9 cellular contexts compared by ENCODE assay signal in the genomic region with DNA sequence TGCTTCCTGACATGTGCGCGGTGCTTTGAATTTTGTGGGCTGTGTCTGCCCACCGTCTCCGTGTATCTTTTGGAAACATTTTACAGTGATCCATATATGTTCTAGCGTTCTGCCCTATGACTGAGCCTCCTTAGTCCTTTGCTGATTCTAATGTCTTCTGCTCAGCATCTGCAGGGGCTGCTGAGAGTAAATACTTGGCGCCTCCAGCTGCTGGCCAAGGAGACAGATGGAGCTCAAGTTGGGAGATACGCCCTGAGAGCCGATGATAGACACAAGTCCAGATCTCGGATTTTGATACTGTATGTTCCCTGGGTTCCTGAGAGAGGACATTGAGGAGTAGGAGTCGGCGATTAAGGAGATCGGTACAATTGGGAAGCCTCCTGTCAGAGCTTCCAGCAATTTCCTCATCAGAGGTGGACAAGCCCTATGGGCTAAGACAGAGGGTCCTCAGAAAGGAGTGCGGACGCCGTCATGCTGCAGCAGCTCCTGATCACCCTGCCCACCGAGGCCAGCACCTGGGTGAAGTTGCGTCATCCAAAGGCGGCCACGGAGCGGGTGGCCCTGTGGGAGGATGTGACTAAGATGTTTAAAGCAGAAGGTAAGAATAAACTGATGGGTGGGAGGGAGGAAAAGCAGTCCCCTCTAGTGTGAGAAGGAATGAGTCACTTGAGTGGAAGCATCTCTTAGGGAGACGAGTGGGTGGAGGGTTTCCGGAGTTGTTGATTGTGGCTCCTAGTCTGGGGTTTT. TPM values are rescaled to one million over a fixed set of nuclear protein-coding genes. Genes with fewer than 3 reads are reported as not detected.
DNase-seq lines count a peak whose midpoint lies in the region; ATAC-seq and TF ChIP-seq lines count a peak whose summit lies in the region.
"Had no signal": no experiment of that assay in that cellular context is flagged by ENCODE, and none has a peak within 500 bp of the region (broad histone marks: within the 10 kb centered on the region; RNA-seq: fewer than 3 reads in every experiment).

No MANE protein-coding gene starts in this region.

- TF ChIP-seq CTCF in AG09309 (IDR thresholded peaks at IDR 0.05; ENCODE audit: control insufficient read depth, insufficient read depth, low read depth, low read length, missing control alignments) = no peak
- TF ChIP-seq CTCF in SU-DHL-6 (IDR thresholded peaks at IDR 0.05; ENCODE audit: insufficient read depth, low read length, poor library complexity, severe bottlenecking) = no peak
- no peak for TF ChIP-seq CTCF in hepatocyte (IDR thresholded peaks at IDR 0.05; ENCODE audit: poor library complexity)
- no peak for TF ChIP-seq CTCF in sigmoid colon (IDR thresholded peaks at IDR 0.05)

- H3K4me2 ChIP-seq in SU-DHL-6 (ENCODE audit: low read depth, low read length, poor library complexity, severe bottlenecking) = peak overlapping the region; percentile 81
- peak overlapping the region; percentile 90 for H3K4me2 ChIP-seq in hepatocyte

- 14% methylated on average over 22 of the region's 22 CpGs for WGBS in hepatocyte (ENCODE audit: low lambda C conversion rate, missing lambda C conversion rate)
- 20 to 50% methylated on average over 22 of the region's 22 CpGs for WGBS in sigmoid colon, 2 donors

- H3K79me2 ChIP-seq in SU-DHL-6 (ENCODE audit: insufficient read depth, low read length) (peaks cover 14% of the 10 kb centered on the region; the same call in 1 of the 2 replicates), hepatocyte (peaks cover 4% of the 10 kb centered on the region)

- H3K9me2 ChIP-seq in SU-DHL-6 (replicated peaks; ENCODE audit: insufficient read depth, low read length) (no peaks in the 10 kb centered on the region), hepatocyte (replicated peaks; ENCODE audit: insufficient read depth) (no peaks in the 10 kb centered on the region)

- H3K36me3 ChIP-seq in SU-DHL-6 (ENCODE audit: low read length) (peaks cover 18% of the 10 kb centered on the region), adipocyte (ENCODE audit: control insufficient read depth, insufficient read depth, low read length, severe bottlenecking) (peaks cover 2% of the 10 kb centered on the region), hepatocyte (replicated peaks; ENCODE audit: insufficient read depth, low read depth) (no peaks in the 10 kb centered on the region), sigmoid colon (no peaks in the 10 kb centered on the region)

- ATAC-seq in HG03460 (IDR thresholded peaks at IDR 0.05; ENCODE audit: unreplicated experiment) = peak; percentile 27
- ATAC-seq: HCT116 had no signal

- TF ChIP-seq POLR2A in GM19193 (IDR thresholded peaks at IDR 0.05; ENCODE audit: extremely low read depth, insufficient read depth, insufficient read length) (peak; percentile 35), sigmoid colon (IDR thresholded peaks at IDR 0.05) (no peak)

- H3K27me3 ChIP-seq in SU-DHL-6 (ENCODE audit: low read length) = no peaks in the 10 kb centered on the region
- no peaks in the 10 kb centered on the region for H3K27me3 ChIP-seq in adipocyte (replicated peaks; ENCODE audit: control insufficient read depth, insufficient read depth, low read length)
- H3K27me3 ChIP-seq in hepatocyte = no peaks in the 10 kb centered on the region
- H3K27me3 ChIP-seq in sigmoid colon = no peaks in the 10 kb centered on the region

- H3K9ac ChIP-seq in SU-DHL-6 (ENCODE audit: low read length) (peak overlapping the region; percentile 74), adipocyte (ENCODE audit: low read length) (peak overlapping the region; percentile 90)

- no peaks in the 10 kb centered on the region for H4K20me1 ChIP-seq in SU-DHL-6 (ENCODE audit: low read depth, low read length)
- H4K20me1 ChIP-seq in hepatocyte (ENCODE audit: insufficient read depth, poor library complexity, severe bottlenecking) = no peaks in the 10 kb centered on the region

- H2AFZ ChIP-seq in SU-DHL-6 (ENCODE audit: low read depth, low read length, severe bottlenecking) = peak overlapping the region; percentile 97
- peak overlapping the region; percentile 98 for H2AFZ ChIP-seq in hepatocyte

- no peaks in the 10 kb centered on the region; the same call in 1 of the 2 replicates for H3F3A ChIP-seq in SU-DHL-6 (ENCODE audit: insufficient read depth)

- peak overlapping the region; percentile 84 for H3K4me3 ChIP-seq in AG09309 (ENCODE audit: control insufficient read depth, low read depth, low read length)
- H3K4me3 ChIP-seq in SU-DHL-6 (ENCODE audit: insufficient read depth, low read length, poor library complexity, severe bottlenecking) = peak overlapping the region; percentile 68
- peak overlapping the region; percentile 89 for H3K4me3 ChIP-seq in adipocyte (ENCODE audit: low read length)
- peak overlapping the region; percentile 79 for H3K4me3 ChIP-seq in hepatocyte
- H3K4me3 ChIP-seq in sigmoid colon = peak overlapping the region; percentile 60 to 81 (median 68)

- peak overlapping the region; percentile 79 for H3K27ac ChIP-seq in SU-DHL-6 (ENCODE audit: low read depth, low read length)
- peak overlapping the region; percentile 85 for H3K27ac ChIP-seq in hepatocyte
- peak overlapping the region; percentile 80 to 91 (median 82) for H3K27ac ChIP-seq in sigmoid colon

- H3K9me3 ChIP-seq in SU-DHL-6 (ENCODE audit: insufficient read depth, low read length) (peaks cover 18% of the 10 kb centered on the region; the same call in 1 of the 2 replicates), adipocyte (ENCODE audit: control insufficient read depth, low read length) (peaks cover 20% of the 10 kb centered on the region), hepatocyte (ENCODE audit: low read depth) (peaks cover 15% of the 10 kb centered on the region), sigmoid colon (no peaks in the 10 kb centered on the region)

- H3K4me1 ChIP-seq in adipocyte (ENCODE audit: control insufficient read depth, insufficient read depth, low read length) (peaks cover 9% of the 10 kb centered on the region), hepatocyte (ENCODE audit: insufficient read depth) (no peaks in the 10 kb centered on the region), sigmoid colon (peaks cover 0 to 10% (median 8%) of the 10 kb centered on the region in 4 donors)

- intact Hi-C loops in sigmoid colon (cut with DNase I) = no loop called here

- DNase-seq in AG09309 (ENCODE audit: low read depth) (no peak), adipocyte (ENCODE audit: low read depth) (peak; percentile 48), hepatocyte (ENCODE audit: low spot score) (peak; percentile 37), sigmoid colon (no peak), cerebellar cortex (ENCODE audit: low spot score) (no peak)

- no peak for TF ChIP-seq EP300 in sigmoid colon (IDR thresholded peaks at IDR 0.05)

RNA-seq across cellular contexts. Expression of gene ZFP69B, which starts 0.4 kb away (rescaled TPM):
- 3.2 and 5.0 TPM in 2 replicates for total RNA-seq in hepatocyte
- 1.1 and 4.8 TPM in 2 replicates for polyA plus RNA-seq in hepatocyte
- total RNA-seq in sigmoid colon = under 1 TPM; 0.14 to 0.99 (median 0.63) TPM
- 1 to 10 TPM in 2 of 3 donors, not detected in 1; 1.2 to 1.8 TPM for polyA plus RNA-seq in sigmoid colon

RNA-seq across cellular contexts. Expression of gene ZFP69, which starts 26.4 kb away (rescaled TPM):
- total RNA-seq in hepatocyte (2.1 and 2.3 TPM in 2 replicates), sigmoid colon (1 to 10 TPM; 2.3 to 7.2 (median 3.7) TPM)
- polyA plus RNA-seq in hepatocyte (1.3 and 1.4 TPM in 2 replicates), sigmoid colon (1 to 10 TPM in 2 of 3 donors, under 1 TPM in 1; 0.92 to 2.5 (median 1.8) TPM)

RNA-seq across cellular contexts. Expression of gene EXO5, which starts 57.9 kb away (rescaled TPM):
- total RNA-seq in hepatocyte (8.9 and 13.2 TPM in 2 replicates), sigmoid colon (1 to 10 TPM; 5.4 to 8.6 (median 7.7) TPM)
- polyA plus RNA-seq in hepatocyte (4.3 and 7.8 TPM in 2 replicates), sigmoid colon (1 to 10 TPM; 1.2 to 6.9 (median 6.5) TPM)

Comparison
In these comparisons a context has a peak if more than half of its experiments do, and no peak if none do; other contexts are left out.
1. DNase-seq: peak in adipocyte (single experiment) and hepatocyte (single experiment); none in AG09309 (single experiment), sigmoid colon (single experiment) and cerebellar cortex (single experiment).
2. Peak in every context shown above with its lines, with median percentiles within 50 percentile points of each other: H3K4me3 ChIP-seq and H3K27ac ChIP-seq.